8 cellular contexts compared by ENCODE assay signal in the genomic region with DNA sequence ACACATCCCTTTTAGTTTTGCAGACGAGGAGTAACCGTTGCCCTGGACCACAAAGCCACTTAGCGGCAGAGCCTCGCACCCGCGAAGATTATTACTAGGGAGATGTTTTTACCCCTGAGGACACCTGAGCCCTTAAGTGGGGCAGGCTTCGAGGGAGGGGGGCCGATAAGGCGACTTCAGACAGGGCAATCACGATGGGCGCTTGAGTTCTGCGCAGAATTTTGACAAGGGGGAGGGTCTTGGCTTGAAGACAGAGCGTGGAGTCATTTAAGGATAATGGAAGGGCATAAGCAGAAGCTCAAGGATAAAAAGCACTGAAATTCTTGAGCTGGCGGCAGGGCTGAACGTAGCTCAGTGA. TPM values are rescaled to one million over a fixed set of nuclear protein-coding genes. Genes with fewer than 3 reads are reported as not detected.
DNase-seq lines count a peak whose midpoint lies in the region; ATAC-seq and TF ChIP-seq lines count a peak whose summit lies in the region.

No MANE protein-coding gene starts in this region.

- H3K4me1 ChIP-seq in lung (ENCODE audit: control insufficient read depth in 2 of 2, insufficient read depth in 2 of 2, low read length in 2 of 2) (peaks cover 0 to 2% of the 10 kb centered on the region in 2 donors), thoracic aorta (ENCODE audit: control insufficient read depth in 1 of 2, low read depth in 2 of 2) (peaks cover 0 to 15% of the 10 kb centered on the region in 2 donors)

- no peaks in the 10 kb centered on the region for H3K36me3 ChIP-seq in lung (ENCODE audit: control insufficient read depth in 2 of 2, insufficient read depth in 2 of 2, low read length in 2 of 2)
- no peaks in the 10 kb centered on the region for H3K36me3 ChIP-seq in thoracic aorta

- DNase-seq in AG10803 (ENCODE audit: low read depth): no peak
- DNase-seq in T follicular helper cell (ENCODE audit: low read depth): peak; percentile 2
- DNase-seq in lung (ENCODE audit: low spot score): no peak
- DNase-seq in thoracic aorta (ENCODE audit: low spot score): no peak
- no peak for DNase-seq in GM19240 (ENCODE audit: insufficient read length, low spot score)

- H3K9me3 ChIP-seq in lung (ENCODE audit: control insufficient read depth in 2 of 2, insufficient read depth in 1 of 2, low read length in 1 of 2) (no peaks in the 10 kb centered on the region), thoracic aorta (no peaks in the 10 kb centered on the region)

- 2 to 4% methylated on average over 15 of the region's 15 CpGs for WGBS in lung, 2 donors

- H3K4me3 ChIP-seq in AG10803 (ENCODE audit: low read length) (peak overlapping the region; percentile 85), lung (peak overlapping the region; percentile 66), thoracic aorta (peak overlapping the region; percentile 88)

- H3K27me3 ChIP-seq in lung (ENCODE audit: control insufficient read depth, insufficient read depth) (no peaks in the 10 kb centered on the region), thoracic aorta (replicated peaks; ENCODE audit: insufficient read depth) (no peaks in the 10 kb centered on the region)

- ATAC-seq in GM18868 (IDR thresholded peaks at IDR 0.05; ENCODE audit: unreplicated experiment): peak; percentile 19
- ATAC-seq in HG03575 (IDR thresholded peaks at IDR 0.05; ENCODE audit: extremely low read depth, insufficient number of reproducible peaks, low FRiP score, unreplicated experiment): peak; percentile 4
- peak; percentile 17 for ATAC-seq in lung (ENCODE audit: insufficient read depth, low FRiP score)
- no peak for ATAC-seq in thoracic aorta (ENCODE audit: insufficient number of reproducible peaks, low FRiP score, low read depth)

- no peak for TF ChIP-seq CTCF in AG10803 (conservative IDR thresholded peaks at IDR 0.05; ENCODE audit: low read length)
- TF ChIP-seq CTCF in lung (IDR thresholded peaks at IDR 0.05; ENCODE audit: control extremely low read depth, extremely low read depth): no peak
- TF ChIP-seq CTCF in thoracic aorta (IDR thresholded peaks at IDR 0.05): no peak

- H3K27ac ChIP-seq in cingulate gyrus (ENCODE audit: low read depth, low read length) (peak overlapping the region; percentile 73), lung (ENCODE audit: low read depth in 1 of 2, low read length in 1 of 2) (peak overlapping the region; percentile 78 to 89), thoracic aorta (peak overlapping the region; percentile 85 to 90)

RNA-seq across cellular contexts. Expression of a gene that starts 0.6 kb away (rescaled TPM):
- total RNA-seq in lung: 1 to 10 TPM; 1.0 to 3.7 TPM
- 1 to 10 TPM in 1 of 2 donors, under 1 TPM in 1; 0.69 to 1.1 TPM for polyA plus RNA-seq in lung
- total RNA-seq in thoracic aorta: 1 to 10 TPM in 1 of 2 donors, not detected in 1; 5.3 TPM

RNA-seq across cellular contexts. Expression of a gene that starts 56.5 kb away (rescaled TPM):
- 1 to 10 TPM in 1 of 2 donors, under 1 TPM in 1; 0.28 to 1.4 TPM for total RNA-seq in lung
- polyA plus RNA-seq in lung: under 1 TPM; 0.22 to 0.24 TPM
- 1 to 10 TPM; 2.4 to 3.2 TPM for total RNA-seq in thoracic aorta
